Comparison of ENCODE assay signal across 9 cellular contexts in the genomic region with DNA sequence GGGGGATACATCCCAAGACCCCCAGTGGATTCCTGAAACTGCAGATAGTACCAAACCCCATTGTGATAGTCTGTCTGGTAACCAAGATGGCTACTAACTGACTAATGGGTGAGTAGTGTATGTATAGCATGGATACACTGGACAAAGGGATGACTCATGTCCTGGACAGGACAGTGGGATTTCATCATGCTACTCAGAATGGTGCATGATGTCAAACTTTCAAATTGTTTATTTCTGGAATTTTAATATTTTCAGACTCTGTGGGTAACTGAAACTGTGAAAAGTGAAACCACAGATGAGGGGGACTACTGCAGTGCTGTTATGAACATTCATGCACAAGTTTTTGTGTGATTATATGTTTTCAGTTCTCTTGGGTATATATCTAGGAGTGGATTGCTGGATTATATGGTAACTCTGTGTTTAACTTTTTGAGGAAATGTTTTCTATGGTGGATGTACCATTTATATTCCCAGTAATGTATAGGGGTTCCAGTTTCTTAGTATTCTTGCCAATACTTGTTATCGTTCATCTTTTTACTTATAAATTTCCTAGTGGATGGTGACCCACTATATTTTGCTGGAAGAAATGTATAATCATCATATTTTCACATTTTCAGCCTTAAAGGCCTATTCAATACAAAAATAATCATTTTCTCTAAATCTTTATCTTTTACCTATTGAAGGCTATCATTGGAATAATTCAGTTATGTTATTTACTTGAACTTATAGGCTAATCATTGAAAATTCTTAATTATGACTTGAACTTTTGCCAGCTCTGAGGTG.
DNase-seq lines count a peak whose midpoint lies in the region; ATAC-seq, FAIRE-seq and TF ChIP-seq lines count a peak whose summit lies in the region.
"Had no signal": no experiment of that assay in that cellular context is flagged by ENCODE, and none has a peak within 500 bp of the region (broad histone marks: within the 10 kb centered on the region; RNA-seq: fewer than 3 reads in every experiment).

No MANE protein-coding gene starts in this region.

- intact Hi-C loops in ovary (cut with DNase I): no loop called here

- FAIRE-seq in bronchial epithelial cell (lab: Jason Lieb, UNC): no peak

- H3K4me3 Mint-ChIP-seq in activated naive CD8-positive, alpha-beta T cell treated with anti-CD3 and anti-CD28 coated beads, Interleukin-2, amount 50 U/mL, for 24 hours: no peak overlapping the region
- no peak overlapping the region for H3K4me3 Mint-ChIP-seq in activated naive CD8-positive, alpha-beta T cell treated with anti-CD3 and anti-CD28 coated beads for 36 hours

- no peak overlapping the region for H3K27ac Mint-ChIP-seq in activated naive CD8-positive, alpha-beta T cell treated with anti-CD3 and anti-CD28 coated beads, Interleukin-2, amount 50 U/mL, for 24 hours
- H3K27ac Mint-ChIP-seq in activated naive CD8-positive, alpha-beta T cell treated with anti-CD3 and anti-CD28 coated beads for 36 hours: no peak overlapping the region

- ATAC-seq in activated naive CD8-positive, alpha-beta T cell treated with anti-CD3 and anti-CD28 coated beads, Interleukin-2, amount 50 U/mL, for 24 hours: peak; percentile 60
- ATAC-seq in HG03442 (IDR thresholded peaks at IDR 0.05; ENCODE audit: unreplicated experiment) (peak; percentile 84), upper lobe of left lung (ENCODE audit: low FRiP score in 2 of 2) (peak; percentile 55 to 84)

- no peak overlapping the region for H3K27ac ChIP-seq in upper lobe of left lung
- H3K27ac ChIP-seq in ovary: no peak overlapping the region
- H3K27ac ChIP-seq: C4-2B had no signal

- H3K4me1 ChIP-seq in upper lobe of left lung: no peaks in the 10 kb centered on the region
- H3K4me1 ChIP-seq in ovary (ENCODE audit: insufficient read depth): no peaks in the 10 kb centered on the region

- H3K4me3 ChIP-seq in bronchial epithelial cell (ENCODE audit: low read depth, low read length) (no peak overlapping the region), upper lobe of left lung (no peak overlapping the region), ovary (no peak overlapping the region)

- H3K27me3 Mint-ChIP-seq in activated naive CD8-positive, alpha-beta T cell treated with anti-CD3 and anti-CD28 coated beads, Interleukin-2, amount 50 U/mL, for 24 hours: no peaks in the 10 kb centered on the region
- H3K27me3 Mint-ChIP-seq in activated naive CD8-positive, alpha-beta T cell treated with anti-CD3 and anti-CD28 coated beads for 36 hours: no peaks in the 10 kb centered on the region

- DNase-seq in activated naive CD8-positive, alpha-beta T cell treated with anti-CD3 and anti-CD28 coated beads, Interleukin-2, amount 50 U/mL, for 24 hours: no peak
- DNase-seq in activated naive CD8-positive, alpha-beta T cell treated with anti-CD3 and anti-CD28 coated beads for 36 hours: no peak
- peak; percentile 92 for DNase-seq in bronchial epithelial cell (ENCODE audit: low read depth)
- no peak for DNase-seq in upper lobe of left lung
- DNase-seq in NCI-H1930 (lab: John Stamatoyannopoulos, UW): no peak
- no peak for DNase-seq in retina
- DNase-seq in ovary: no peak

- TF ChIP-seq EP300 in upper lobe of left lung (IDR thresholded peaks at IDR 0.05): no peak
- TF ChIP-seq EP300 in ovary (IDR thresholded peaks at IDR 0.05): no peak

- no peaks in the 10 kb centered on the region for H3K36me3 Mint-ChIP-seq in activated naive CD8-positive, alpha-beta T cell treated with anti-CD3 and anti-CD28 coated beads, Interleukin-2, amount 50 U/mL, for 24 hours (ENCODE audit: low read depth)
- H3K36me3 Mint-ChIP-seq in activated naive CD8-positive, alpha-beta T cell treated with anti-CD3 and anti-CD28 coated beads for 36 hours: peaks cover 6% of the 10 kb centered on the region

- H3K36me3 ChIP-seq in bronchial epithelial cell (ENCODE audit: control insufficient read depth, insufficient read depth, low read length): no peaks in the 10 kb centered on the region
- H3K36me3 ChIP-seq in upper lobe of left lung: no peaks in the 10 kb centered on the region
- H3K36me3 ChIP-seq in ovary: no peaks in the 10 kb centered on the region

- H3K27me3 ChIP-seq in bronchial epithelial cell (ENCODE audit: control insufficient read depth, insufficient read depth, low read length) (no peaks in the 10 kb centered on the region), upper lobe of left lung (no peaks in the 10 kb centered on the region), ovary (no peaks in the 10 kb centered on the region)

- TF ChIP-seq POLR2A in upper lobe of left lung (IDR thresholded peaks at IDR 0.05) (no peak), ovary (IDR thresholded peaks at IDR 0.05) (no peak)

- WGBS in upper lobe of left lung, 2 donors: 90 to 96% methylated on average over 1 of the region's 1 CpG
- 86 to 98% (median 98%) methylated on average over 1 of the region's 1 CpG for WGBS in ovary, 3 donors

- H3K9me3 ChIP-seq in upper lobe of left lung (peaks cover 0 to 2% (median 0%) of the 10 kb centered on the region in 4 donors), ovary (no peaks in the 10 kb centered on the region)

- H3K4me1 Mint-ChIP-seq in activated naive CD8-positive, alpha-beta T cell treated with anti-CD3 and anti-CD28 coated beads, Interleukin-2, amount 50 U/mL, for 24 hours: peaks cover 22% of the 10 kb centered on the region
- peaks cover 7% of the 10 kb centered on the region for H3K4me1 Mint-ChIP-seq in activated naive CD8-positive, alpha-beta T cell treated with anti-CD3 and anti-CD28 coated beads for 36 hours

- TF ChIP-seq CTCF in bronchial epithelial cell (IDR thresholded peaks at IDR 0.05; ENCODE audit: insufficient read depth, low read length, severe bottlenecking) (no peak), upper lobe of left lung (IDR thresholded peaks at IDR 0.05) (no peak), ovary (IDR thresholded peaks at IDR 0.05) (no peak)

- peaks cover 32% of the 10 kb centered on the region for H3K9me3 Mint-ChIP-seq in activated naive CD8-positive, alpha-beta T cell treated with anti-CD3 and anti-CD28 coated beads, Interleukin-2, amount 50 U/mL, for 24 hours
- peaks cover 22% of the 10 kb centered on the region for H3K9me3 Mint-ChIP-seq in activated naive CD8-positive, alpha-beta T cell treated with anti-CD3 and anti-CD28 coated beads for 36 hours
